ENCODE assay signal across 8 cellular contexts in the genomic region with DNA sequence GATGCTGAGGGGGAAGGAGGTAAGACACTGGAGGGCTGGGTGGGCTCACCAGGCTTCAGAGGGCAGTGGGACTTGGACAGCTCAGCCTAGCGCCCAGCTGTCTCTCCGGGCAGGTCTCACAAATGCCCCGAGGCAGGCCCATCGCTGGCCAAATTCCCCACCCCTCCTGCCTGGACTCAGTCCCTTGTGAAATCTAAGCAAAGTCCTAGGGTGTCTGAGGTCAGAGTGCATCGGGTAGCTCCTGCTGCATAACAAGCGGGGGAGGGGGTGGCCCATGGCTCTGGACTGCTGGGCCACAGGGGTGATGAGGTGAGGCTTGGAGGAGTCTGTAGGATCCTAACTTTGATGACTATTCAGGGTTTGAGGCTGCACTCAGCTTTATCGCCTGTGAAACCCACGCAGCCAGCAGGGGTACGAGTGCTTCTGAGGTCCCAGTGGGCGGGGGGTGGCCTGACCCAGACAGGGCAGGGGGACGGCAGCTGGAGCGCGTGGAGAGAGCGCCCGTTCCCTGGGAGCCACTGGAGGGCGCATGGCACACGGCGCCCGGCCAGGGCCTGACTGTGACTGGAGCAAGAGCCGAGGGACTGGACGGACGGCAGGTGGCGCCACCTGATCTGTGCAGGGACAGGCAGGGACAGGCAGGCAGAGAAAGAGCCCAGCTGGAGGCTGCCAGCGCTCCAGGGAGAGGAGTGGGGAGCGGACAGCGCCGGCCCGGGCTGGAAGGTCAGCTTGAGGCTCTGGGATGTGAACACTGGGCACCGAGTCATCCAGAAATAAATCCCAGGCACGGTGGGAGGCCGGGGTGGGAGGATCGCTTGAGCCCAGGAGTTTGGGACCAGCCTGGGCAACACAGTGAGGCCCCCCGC. TPM values are rescaled to one million over a fixed set of nuclear protein-coding genes. Genes with fewer than 3 reads are reported as not detected.
DNase-seq lines count a peak whose midpoint lies in the region; ATAC-seq and TF ChIP-seq lines count a peak whose summit lies in the region.

No MANE protein-coding gene starts in this region.

- H3K9me3 ChIP-seq in OCI-LY3 (ENCODE audit: insufficient read depth, low read length), result no peaks in the 10 kb centered on the region

- no peak overlapping the region for H2AFZ ChIP-seq in OCI-LY3 (ENCODE audit: low read depth, low read length)

- ATAC-seq in GM21723 (IDR thresholded peaks at IDR 0.05; ENCODE audit: unreplicated experiment), result peak; percentile 76

- H3K9ac ChIP-seq in OCI-LY3 (ENCODE audit: low read length), result no peak overlapping the region

- no peaks in the 10 kb centered on the region for H3K27me3 ChIP-seq in OCI-LY3 (ENCODE audit: low read depth, low read length)

- peak; percentile 88 for TF ChIP-seq CTCF in OCI-LY3 (IDR thresholded peaks at IDR 0.05; ENCODE audit: low read depth, low read length)

- H3K4me2 ChIP-seq in OCI-LY3 (ENCODE audit: low read length), result peak overlapping the region; percentile 28

- H3K79me2 ChIP-seq in OCI-LY3 (ENCODE audit: low read length), result no peaks in the 10 kb centered on the region

- no peaks in the 10 kb centered on the region for H4K20me1 ChIP-seq in OCI-LY3 (ENCODE audit: insufficient read depth, low read length)

- peaks cover 5% of the 10 kb centered on the region for H3K4me1 ChIP-seq in OCI-LY3 (ENCODE audit: low read length)

- no peak overlapping the region for H3K27ac ChIP-seq in OCI-LY3 (ENCODE audit: low read length)

- H3K36me3 ChIP-seq in OCI-LY3 (replicated peaks; ENCODE audit: low read depth, low read length), result no peaks in the 10 kb centered on the region

- DNase-seq in DMS79 treated with DMSO at 0.1 percent for 48 hours (lab: John Stamatoyannopoulos, UW) (peak; percentile 89), KG1 (lab: John Stamatoyannopoulos, UW) (peak; percentile 61), epidermal melanocyte (ENCODE audit: insufficient read length, low spot score) (peak; percentile 71), myocyte (ENCODE audit: low read depth) (peak; percentile 97)
- peak; percentile 96 for DNase-seq in activated CD8-positive, alpha-beta memory T cell treated with anti-CD3 and anti-CD28 coated beads, Interleukin-2, amount 50 U/mL, for 4 hours
- peak; percentile 91 for DNase-seq in stimulated activated CD8-positive, alpha-beta memory T cell treated with anti-CD3 and anti-CD28 coated beads, Interleukin-7, amount 100 ng/mL, for 24 hours (ENCODE audit: low read depth)

- no peak overlapping the region for H3K4me3 ChIP-seq in OCI-LY3 (ENCODE audit: low read length)

RNA-seq across cellular contexts. Expression of a gene that starts 10.0 kb away (rescaled TPM):
- total RNA-seq in myocyte, result not detected in 2 replicates
- polyA plus RNA-seq in myocyte (2012), result 0.11 TPM

RNA-seq across cellular contexts. Expression of a gene that starts 17.6 kb away (rescaled TPM):
- total RNA-seq in myocyte, result 11.5 and 14.8 TPM in 2 replicates
- polyA plus RNA-seq in myocyte (2012), result 8.1 TPM

RNA-seq across cellular contexts. Expression of a gene that starts 38.5 kb away (rescaled TPM):
- 0.56 and 1.6 TPM in 2 replicates for total RNA-seq in myocyte
- polyA plus RNA-seq in myocyte (2012), result 0.28 TPM

RNA-seq across cellular contexts. Expression of a gene that starts 51.4 kb away (rescaled TPM):
- total RNA-seq in myocyte, result 2.2 and 3.2 TPM in 2 replicates
- 3.7 TPM for polyA plus RNA-seq in myocyte (2012)
